ENCODE assay signal across 21 cellular contexts in genomic region chr2:61714210-61714609, GRCh38.
"Had no signal": no experiment of that assay in that cellular context is flagged by ENCODE, and none has a peak within 500 bp of the region (broad histone marks: within the 10 kb centered on the region; RNA-seq: fewer than 3 reads in every experiment).

No MANE protein-coding gene starts in this region.

- H3K79me2 ChIP-seq: parathyroid adenoma had no signal

- H3K9ac ChIP-seq: parathyroid adenoma had no signal

- ATAC-seq: activated T-cell treated with anti-CD3 and anti-CD28 coated beads, Interleukin-2, amount 50 U/mL, for 4 hours; left lung; natural killer cell treated with Interleukin-12 subunit alpha and Interleukin-12 subunit beta and Interleukin-15 and Interleukin-18, amount 100 ng/mL, for 72 hours; stimulated activated naive B cell treated with anti-CD40 and anti-IgM and Interleukin-4, amounts not matched to agents 10 μg/mL and 1 μg/mL and 100 μg/mL, for 72 hours had no signal

- H3K4me1 ChIP-seq: breast epithelium, colonic mucosa, left lung, parathyroid adenoma, sigmoid colon, vagina had no signal

- H3K27me3 ChIP-seq: breast epithelium, colonic mucosa, esophagus squamous epithelium, left lung, neutrophil, sigmoid colon, vagina had no signal

- DNase-seq: activated CD4-positive, alpha-beta T cell treated with anti-CD3 and anti-CD28 coated beads for 4 hours; activated CD4-positive, alpha-beta T cell treated with anti-CD3 and anti-CD28 coated beads, Interleukin-2, amount 50 U/mL, for 48 hours; activated CD4-positive, CD25-positive, alpha-beta regulatory T cell; activated CD8-positive, alpha-beta memory T cell treated with anti-CD3 and anti-CD28 coated beads, Interleukin-2, amount 50 U/mL, for 48 hours; activated naive CD4-positive, alpha-beta T cell; activated T-cell treated with anti-CD3 and anti-CD28 coated beads, Interleukin-2, amount 50 U/mL, for 4 hours; colonic mucosa; esophagus squamous epithelium; kidney; left lung; sigmoid colon; stimulated activated CD4-positive, alpha-beta T cell treated with anti-CD3 and anti-CD28 coated beads, Interleukin-2, amount 100 ng/mL, for 48 hours; stimulated activated CD8-positive, alpha-beta memory T cell treated with anti-CD3 and anti-CD28 coated beads, Interleukin-4, amount 100 ng/mL, for 48 hours; stimulated activated naive B cell treated with anti-CD40 and anti-IgM and Interleukin-4, amounts not matched to agents 10 μg/mL and 1 μg/mL and 100 μg/mL, for 72 hours; trophoblast cell had no signal

- H3K36me3 ChIP-seq: breast epithelium, colonic mucosa, esophagus squamous epithelium, left lung, neutrophil, sigmoid colon, vagina had no signal

- FAIRE-seq: astrocyte, kidney had no signal

- H3K27ac ChIP-seq: breast epithelium, colonic mucosa, esophagus squamous epithelium, left lung, neutrophil, parathyroid adenoma, sigmoid colon, vagina had no signal

- H3K4me3 ChIP-seq: breast epithelium, colonic mucosa, esophagus squamous epithelium, left lung, sigmoid colon, vagina had no signal

- H3K9me3 ChIP-seq: breast epithelium, colonic mucosa, esophagus squamous epithelium, left lung, neutrophil, sigmoid colon, vagina had no signal

- H2AFZ ChIP-seq: parathyroid adenoma had no signal
